19 cellular contexts compared by ENCODE assay signal in the genomic region with DNA sequence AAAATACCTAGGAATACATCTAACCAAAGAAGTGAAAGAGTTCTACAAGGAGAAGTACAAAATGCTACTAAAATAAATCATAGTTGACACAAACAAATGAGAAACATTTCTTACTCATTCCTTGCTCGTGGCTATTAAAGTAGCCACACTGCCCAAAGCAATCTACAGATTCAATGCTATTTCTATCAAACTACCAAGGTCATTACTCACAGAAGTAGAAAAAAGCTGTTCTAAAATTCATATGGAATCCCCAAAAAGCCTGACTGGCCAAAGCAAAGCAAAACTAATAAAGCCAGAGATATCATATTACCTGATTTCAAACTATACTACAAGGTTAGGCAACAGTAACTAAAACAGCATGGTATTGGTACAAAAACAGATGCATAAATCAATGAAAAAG.
DNase-seq lines count a peak whose midpoint lies in the region; ATAC-seq and TF ChIP-seq lines count a peak whose summit lies in the region.
"Had no signal": no experiment of that assay in that cellular context is flagged by ENCODE, and none has a peak within 500 bp of the region (broad histone marks: within the 10 kb centered on the region; RNA-seq: fewer than 3 reads in every experiment).

No MANE protein-coding gene starts in this region.

- intact Hi-C loops in activated CD4-positive, alpha-beta T cell treated with anti-CD3 and anti-CD28 coated beads, Interleukin-2, amount 10 ng/mL, durations not matched to agents 24 days and 14 days (cut with micrococcal nuclease) = no loop called here
- intact Hi-C loops in posterior vena cava (cut with DNase I) = no loop called here

- no peaks in the 10 kb centered on the region for H3K9me3 Mint-ChIP-seq in activated CD4-positive, alpha-beta T cell treated with anti-CD3 and anti-CD28 coated beads, Interleukin-2, amount 10 ng/mL, durations not matched to agents 24 days and 14 days

- H3K36me3 Mint-ChIP-seq in activated CD4-positive, alpha-beta T cell treated with anti-CD3 and anti-CD28 coated beads, Interleukin-2, amount 10 ng/mL, durations not matched to agents 24 days and 14 days (ENCODE audit: low read depth) = peaks cover 38% of the 10 kb centered on the region
- H3K36me3 Mint-ChIP-seq in T-helper 17 cell (ENCODE audit: low read depth) = peaks cover 13% of the 10 kb centered on the region

- no peak for DNase-seq in activated CD4-positive, alpha-beta T cell treated with anti-CD3 and anti-CD28 coated beads, Interleukin-2, amount 10 ng/mL, durations not matched to agents 24 days and 14 days
- DNase-seq in activated CD4-positive, alpha-beta T cell treated with anti-CD3 and anti-CD28 coated beads, Interleukin-2, amount 50 U/mL, for 48 hours = no peak
- DNase-seq in EL (peak; percentile 76), T-helper 17 cell (no peak), fibroblast of peridontal ligament (ENCODE audit: extremely low read depth) (peak; percentile 54), GOT3 (lab: John Stamatoyannopoulos, UW) (no peak), posterior vena cava (ENCODE audit: low spot score) (no peak), GM20000 (ENCODE audit: low spot score) (no peak)
- DNase-seq: 8988T; activated CD4-positive, CD25-positive, alpha-beta regulatory T cell treated with anti-CD3 and anti-CD28 coated beads, Interleukin-2, amount 50 U/mL, for 72 hours; activated effector memory CD4-positive, alpha-beta T cell treated with anti-CD3 and anti-CD28 coated beads, Interleukin-2, amount 50 U/mL, for 16 hours; dermis blood vessel endothelial cell; heart left ventricle; NCI-H146; psoas muscle; T-cell; upper lobe of right lung had no signal

- ATAC-seq in T-helper 17 cell = no peak
- ATAC-seq: heart left ventricle, Panc1, psoas muscle, T-cell, upper lobe of right lung had no signal

- H3K4me1 Mint-ChIP-seq in activated CD4-positive, alpha-beta T cell treated with anti-CD3 and anti-CD28 coated beads, Interleukin-2, amount 10 ng/mL, durations not matched to agents 24 days and 14 days = peaks cover 64% of the 10 kb centered on the region
- H3K4me1 Mint-ChIP-seq in T-helper 17 cell = peaks cover 31% of the 10 kb centered on the region

- no peaks in the 10 kb centered on the region for H3K27me3 Mint-ChIP-seq in activated CD4-positive, alpha-beta T cell treated with anti-CD3 and anti-CD28 coated beads, Interleukin-2, amount 10 ng/mL, durations not matched to agents 24 days and 14 days
- no peaks in the 10 kb centered on the region for H3K27me3 Mint-ChIP-seq in T-helper 17 cell
- H3K27me3 Mint-ChIP-seq: T-cell had no signal

- H3K4me3 Mint-ChIP-seq in activated CD4-positive, alpha-beta T cell treated with anti-CD3 and anti-CD28 coated beads, Interleukin-2, amount 10 ng/mL, durations not matched to agents 24 days and 14 days = no peak overlapping the region
- no peak overlapping the region for H3K4me3 Mint-ChIP-seq in T-helper 17 cell
- H3K4me3 Mint-ChIP-seq: T-cell had no signal

- H3K27ac Mint-ChIP-seq in activated CD4-positive, alpha-beta T cell treated with anti-CD3 and anti-CD28 coated beads, Interleukin-2, amount 10 ng/mL, durations not matched to agents 24 days and 14 days = peak overlapping the region; percentile 45
- H3K27ac Mint-ChIP-seq in T-helper 17 cell = peak overlapping the region; percentile 17
- H3K27ac Mint-ChIP-seq: T-cell had no signal

- H3K9me3 ChIP-seq in T-helper 17 cell (ENCODE audit: control insufficient read depth, low read length, poor library complexity, severe bottlenecking) = no peaks in the 10 kb centered on the region
- H3K9me3 ChIP-seq: neutrophil, psoas muscle, upper lobe of right lung had no signal

- no peak for TF ChIP-seq CTCF in GM20000 (IDR thresholded peaks at IDR 0.05; ENCODE audit: extremely low read depth, missing control alignments)

Comparison
In these comparisons a context has a peak if more than half of its experiments do, and no peak if none do; other contexts are left out.
1. DNase-seq: peak in EL (single experiment) and fibroblast of peridontal ligament (single experiment); none in activated CD4-positive, alpha-beta T cell treated with anti-CD3 and anti-CD28 coated beads, Interleukin-2, amount 10 ng/mL, durations not matched to agents 24 days and 14 days (single experiment), activated CD4-positive, alpha-beta T cell treated with anti-CD3 and anti-CD28 coated beads, Interleukin-2, amount 50 U/mL, for 48 hours (0 of 2), T-helper 17 cell (0 of 3), GOT3 (single experiment), posterior vena cava (single experiment) and GM20000 (single experiment).